10 cellular contexts compared by ENCODE assay signal in genomic region chr3:101851833-101852232, GRCh38. TPM values are rescaled to one million over a fixed set of nuclear protein-coding genes. Genes with fewer than 3 reads are reported as not detected.
A peak's percentile ranks its signal among the peaks of the same experiment; 100 is the strongest.
DNase-seq lines count a peak whose midpoint lies in the region; ATAC-seq and TF ChIP-seq lines count a peak whose summit lies in the region.
"Had no signal": no experiment of that assay in that cellular context is flagged by ENCODE, and none has a peak within 500 bp of the region (broad histone marks: within the 10 kb centered on the region; RNA-seq: fewer than 3 reads in every experiment).

No MANE protein-coding gene starts in this region.

- H3K9me3 ChIP-seq in GM23248 (ENCODE audit: low read depth) (no peaks in the 10 kb centered on the region), right cardiac atrium (ENCODE audit: control insufficient read depth, low read length) (no peaks in the 10 kb centered on the region), smooth muscle cell (replicated peaks; ENCODE audit: low read depth) (no peaks in the 10 kb centered on the region)

- H3K27ac ChIP-seq in GM23248 (0 out of 2 replicates have a peak overlapping the region, but pooled peaks have one; percentile 82), right cardiac atrium (ENCODE audit: low read length) (no peak overlapping the region), smooth muscle cell (ENCODE audit: low read depth) (peak overlapping the region; percentile 90)

- H3K36me3 Mint-ChIP-seq in activated CD8-positive, alpha-beta T cell treated with anti-CD3 and anti-CD28 coated beads for 36 hours (ENCODE audit: low read depth): peaks cover 68% of the 10 kb centered on the region

- CTCF ChIA-PET in activated CD8-positive, alpha-beta T cell treated with anti-CD3 and anti-CD28 coated beads for 36 hours (lab: Charles Lee): interaction anchor here (0.9 to 2.9 kb wide), 9 partner anchors 9 to 377 kb away, joined by 3 to 19 read pairs (median 7); no protein-coding TSS in a partner anchor

- H3F3A ChIP-seq in GM23248 (ENCODE audit: insufficient read depth): peaks cover 56% of the 10 kb centered on the region
- peaks cover 63% of the 10 kb centered on the region for H3F3A ChIP-seq in smooth muscle cell (ENCODE audit: low read depth)

- WGBS in GM23248 (ENCODE audit: low coverage in 1 of 2, low lambda C conversion rate in 2 of 2, missing lambda C conversion rate in 2 of 2), 2 experiments: 44 to 48% methylated on average over 4 of the region's 4 CpGs
- 60% methylated on average over 4 of the region's 4 CpGs for WGBS in right cardiac atrium
- WGBS in smooth muscle cell (ENCODE audit: low lambda C conversion rate): 63% methylated on average over 4 of the region's 4 CpGs

- peaks cover 51% of the 10 kb centered on the region for H3K36me3 ChIP-seq in GM23248 (ENCODE audit: low read depth)
- peaks cover 38% of the 10 kb centered on the region for H3K36me3 ChIP-seq in smooth muscle cell (ENCODE audit: low read depth)

- TF ChIP-seq CTCF in activated CD8-positive, alpha-beta T cell treated with anti-CD3 and anti-CD28 coated beads for 36 hours (IDR thresholded peaks at IDR 0.05): no peak
- TF ChIP-seq CTCF in smooth muscle cell (IDR thresholded peaks at IDR 0.05; ENCODE audit: borderline replicate concordance, insufficient read depth, poor library complexity, severe bottlenecking): no peak

- peak overlapping the region; percentile 96 for H3K27ac Mint-ChIP-seq in activated CD8-positive, alpha-beta T cell treated with anti-CD3 and anti-CD28 coated beads for 36 hours

- no peak for ATAC-seq in activated CD8-positive, alpha-beta T cell treated with anti-CD3 and anti-CD28 coated beads for 36 hours
- ATAC-seq in right cardiac atrium: no peak

- in situ Hi-C loops in GM23248 (cut with MboI): no loop called here

- H3K4me1 Mint-ChIP-seq in activated CD8-positive, alpha-beta T cell treated with anti-CD3 and anti-CD28 coated beads for 36 hours (ENCODE audit: low read depth): peaks cover 64% of the 10 kb centered on the region

- H3K4me1 ChIP-seq in GM23248 (ENCODE audit: insufficient read depth): peaks cover 26% of the 10 kb centered on the region
- H3K4me1 ChIP-seq in right cardiac atrium (ENCODE audit: control insufficient read depth, insufficient read depth, low read length): no peaks in the 10 kb centered on the region
- peaks cover 14% of the 10 kb centered on the region for H3K4me1 ChIP-seq in smooth muscle cell (ENCODE audit: low read depth)

- H3K9me3 Mint-ChIP-seq in activated CD8-positive, alpha-beta T cell treated with anti-CD3 and anti-CD28 coated beads for 36 hours: no peaks in the 10 kb centered on the region

- intact Hi-C loops in activated CD8-positive, alpha-beta T cell treated with anti-CD3 and anti-CD28 coated beads for 36 hours (cut with micrococcal nuclease): loop anchor here (2.0 to 10.0 kb wide), 6 partner anchors 35 to 373 kb away; partner anchors contain the start of gene RPL24
- intact Hi-C loops in right cardiac atrium (cut with DNase I): loop anchor here in 1 of 4 donors (10.0 kb wide), 1 partner anchor 47 kb away; no protein-coding TSS in a partner anchor

- H3K79me2 ChIP-seq in GM23248 (ENCODE audit: insufficient read depth) (peaks cover 68% of the 10 kb centered on the region), smooth muscle cell (ENCODE audit: low read depth) (peaks cover 64% of the 10 kb centered on the region)

- H3K27me3 ChIP-seq in GM23248 (replicated peaks; ENCODE audit: insufficient read depth) (no peaks in the 10 kb centered on the region), right cardiac atrium (ENCODE audit: control insufficient read depth, insufficient read depth) (no peaks in the 10 kb centered on the region), smooth muscle cell (ENCODE audit: low read depth) (no peaks in the 10 kb centered on the region)

- peak overlapping the region; percentile 87 for H3K4me3 Mint-ChIP-seq in activated CD8-positive, alpha-beta T cell treated with anti-CD3 and anti-CD28 coated beads for 36 hours

- H3K9ac ChIP-seq in GM23248 (peak overlapping the region; percentile 93), smooth muscle cell (ENCODE audit: low read depth) (peak overlapping the region; percentile 99)

- H3K4me2 ChIP-seq in GM23248 (ENCODE audit: unreplicated experiment) (peak overlapping the region; percentile 89), smooth muscle cell (peak overlapping the region; percentile 88)

- POLR2A ChIA-PET in activated CD8-positive, alpha-beta T cell treated with anti-CD3 and anti-CD28 coated beads for 36 hours (lab: Charles Lee): interaction anchor here (0.7 to 10.2 kb wide), 14 partner anchors 9 to 373 kb away, joined by 3 to 151 read pairs (median 4); no protein-coding TSS in a partner anchor

- H3K4me3 ChIP-seq in GM23248 (peak overlapping the region; percentile 93), right cardiac atrium (ENCODE audit: low read length) (peak overlapping the region; percentile 88), smooth muscle cell (peak overlapping the region; percentile 96)

- no peaks in the 10 kb centered on the region for H3K27me3 Mint-ChIP-seq in activated CD8-positive, alpha-beta T cell treated with anti-CD3 and anti-CD28 coated beads for 36 hours

- H4K20me1 ChIP-seq in GM23248 (ENCODE audit: insufficient read depth) (peaks cover 13% of the 10 kb centered on the region; the same call in 1 of the 2 replicates), smooth muscle cell (ENCODE audit: low read depth) (peaks cover 75% of the 10 kb centered on the region)

- no peaks in the 10 kb centered on the region for H3K9me2 ChIP-seq in GM23248 (ENCODE audit: insufficient read depth)

- H2AFZ ChIP-seq in GM23248: no peak overlapping the region
- no peak overlapping the region for H2AFZ ChIP-seq in smooth muscle cell (ENCODE audit: low read depth)

- no peak for DNase-seq in GM23248
- DNase-seq in activated CD8-positive, alpha-beta T cell treated with anti-CD3 and anti-CD28 coated beads for 36 hours: no peak
- DNase-seq in right cardiac atrium: no peak
- no peak for DNase-seq in smooth muscle cell (lab: John Stamatoyannopoulos, UW; ENCODE audit: unreplicated experiment)
- DNase-seq in iPS-NIHi11 (ENCODE audit: low spot score): no peak
- no peak for DNase-seq in HCEC 1CT
- no peak for DNase-seq in OCI-M2 (lab: John Stamatoyannopoulos, UW; ENCODE audit: unreplicated experiment)
- no peak for DNase-seq in anterior cingulate cortex (lab: John Stamatoyannopoulos, UW)
- DNase-seq: central memory CD4-positive, alpha-beta T cell; stimulated activated CD4-positive, alpha-beta T cell treated with anti-CD3 and anti-CD28 coated beads, Interleukin-4, amount 100 ng/mL, for 1 hour had no signal

RNA-seq across cellular contexts. Expression of gene NFKBIZ, which starts 2.5 kb away (rescaled TPM):
- 19.1 and 34.3 TPM in 2 replicates for total RNA-seq in GM23248 (2014; rRNA removed; shearing (Covaris generic))
- 11.5 and 15.7 TPM in 2 replicates for polyA plus RNA-seq in GM23248 (2016; fragmentation: Nextera tagmentation; extraction: Ambion mirVana)
- 10 to 100 TPM; 62.1 to 70.6 TPM for total RNA-seq in activated CD8-positive, alpha-beta T cell treated with anti-CD3 and anti-CD28 coated beads for 36 hours
- 10 to 100 TPM; 14.2 to 28.4 (median 20.7) TPM for total RNA-seq in right cardiac atrium
- polyA plus RNA-seq in right cardiac atrium: 9.5 TPM
- total RNA-seq in smooth muscle cell: 236 and 307 TPM in 2 replicates
- polyA plus RNA-seq in smooth muscle cell: 269 and 306 TPM in 2 replicates
